ENCODE assay signal across 1 cellular context in genomic region chr14:73428354-73428824, GRCh38.
TF ChIP-seq lines count a peak whose summit lies in the region.

No MANE protein-coding gene starts in this region.

TF ChIP-seq in HepG2, 621 proteins besides CTCF, POLR2A, EP300 and RAD21 (continued from another document and continues in another):
- TF ChIP-seq NR2C2 (CRISPR knock-in tag; IDR thresholded peaks at IDR 0.05; ENCODE audit: borderline replicate concordance): peak; percentile 73
- TF ChIP-seq ZNF737 (CRISPR knock-in tag; IDR thresholded peaks at IDR 0.05; ENCODE audit: borderline replicate concordance): no peak
- 0 out of 2 replicates have a peak, but pooled peaks have one; percentile 9 for TF ChIP-seq FOSL2 (CRISPR knock-in tag; IDR thresholded peaks at IDR 0.05)
- no peak for TF ChIP-seq MYNN (CRISPR knock-in tag; IDR thresholded peaks at IDR 0.05; ENCODE audit: low read depth)
- TF ChIP-seq, protein P1, sequence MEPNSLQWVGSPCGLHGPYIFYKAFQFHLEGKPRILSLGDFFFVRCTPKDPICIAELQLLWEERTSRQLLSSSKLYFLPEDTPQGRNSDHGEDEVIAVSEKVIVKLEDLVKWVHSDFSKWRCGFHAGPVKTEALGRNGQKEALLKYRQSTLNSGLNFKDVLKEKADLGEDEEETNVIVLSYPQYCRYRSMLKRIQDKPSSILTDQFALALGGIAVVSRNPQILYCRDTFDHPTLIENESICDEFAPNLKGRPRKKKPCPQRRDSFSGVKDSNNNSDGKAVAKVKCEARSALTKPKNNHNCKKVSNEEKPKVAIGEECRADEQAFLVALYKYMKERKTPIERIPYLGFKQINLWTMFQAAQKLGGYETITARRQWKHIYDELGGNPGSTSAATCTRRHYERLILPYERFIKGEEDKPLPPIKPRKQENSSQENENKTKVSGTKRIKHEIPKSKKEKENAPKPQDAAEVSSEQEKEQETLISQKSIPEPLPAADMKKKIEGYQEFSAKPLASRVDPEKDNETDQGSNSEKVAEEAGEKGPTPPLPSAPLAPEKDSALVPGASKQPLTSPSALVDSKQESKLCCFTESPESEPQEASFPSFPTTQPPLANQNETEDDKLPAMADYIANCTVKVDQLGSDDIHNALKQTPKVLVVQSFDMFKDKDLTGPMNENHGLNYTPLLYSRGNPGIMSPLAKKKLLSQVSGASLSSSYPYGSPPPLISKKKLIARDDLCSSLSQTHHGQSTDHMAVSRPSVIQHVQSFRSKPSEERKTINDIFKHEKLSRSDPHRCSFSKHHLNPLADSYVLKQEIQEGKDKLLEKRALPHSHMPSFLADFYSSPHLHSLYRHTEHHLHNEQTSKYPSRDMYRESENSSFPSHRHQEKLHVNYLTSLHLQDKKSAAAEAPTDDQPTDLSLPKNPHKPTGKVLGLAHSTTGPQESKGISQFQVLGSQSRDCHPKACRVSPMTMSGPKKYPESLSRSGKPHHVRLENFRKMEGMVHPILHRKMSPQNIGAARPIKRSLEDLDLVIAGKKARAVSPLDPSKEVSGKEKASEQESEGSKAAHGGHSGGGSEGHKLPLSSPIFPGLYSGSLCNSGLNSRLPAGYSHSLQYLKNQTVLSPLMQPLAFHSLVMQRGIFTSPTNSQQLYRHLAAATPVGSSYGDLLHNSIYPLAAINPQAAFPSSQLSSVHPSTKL (CRISPR knock-in tag; IDR thresholded peaks at IDR 0.05): peak; percentile 80
- TF ChIP-seq ZNF75D (CRISPR knock-in tag; IDR thresholded peaks at IDR 0.05; ENCODE audit: borderline replicate concordance): no peak
- peak; percentile 44; the same call in 1 of the 2 replicates for TF ChIP-seq ZSCAN9 (CRISPR knock-in tag; IDR thresholded peaks at IDR 0.05; ENCODE audit: borderline replicate concordance)
- no peak for TF ChIP-seq CCAR2 (optimal IDR thresholded peaks at IDR 0.05; ENCODE audit: low read depth, low read length)
- TF ChIP-seq MIXL1 (CRISPR knock-in tag; IDR thresholded peaks at IDR 0.05): 0 out of 2 replicates have a peak, but pooled peaks have one; percentile 21
- peak; percentile 59; the same call in 1 of the 2 replicates for TF ChIP-seq TBX2 (CRISPR knock-in tag; IDR thresholded peaks at IDR 0.05; ENCODE audit: borderline replicate concordance)
- TF ChIP-seq, protein P2, sequence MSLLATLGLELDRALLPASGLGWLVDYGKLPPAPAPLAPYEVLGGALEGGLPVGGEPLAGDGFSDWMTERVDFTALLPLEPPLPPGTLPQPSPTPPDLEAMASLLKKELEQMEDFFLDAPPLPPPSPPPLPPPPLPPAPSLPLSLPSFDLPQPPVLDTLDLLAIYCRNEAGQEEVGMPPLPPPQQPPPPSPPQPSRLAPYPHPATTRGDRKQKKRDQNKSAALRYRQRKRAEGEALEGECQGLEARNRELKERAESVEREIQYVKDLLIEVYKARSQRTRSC (CRISPR knock-in tag; IDR thresholded peaks at IDR 0.05; ENCODE audit: low read depth): no peak
- 0 out of 2 replicates have a peak, but pooled peaks have one; percentile 21 for TF ChIP-seq ZNF878 (CRISPR knock-in tag; IDR thresholded peaks at IDR 0.05)
- peak; percentile 73; the same call in 1 of the 2 replicates for TF ChIP-seq HNF1A (IDR thresholded peaks at IDR 0.05; ENCODE audit: low read depth)
- TF ChIP-seq HNF1A (CRISPR knock-in tag; IDR thresholded peaks at IDR 0.05; ENCODE audit: borderline replicate concordance): peak; percentile 81; the same call in 1 of the 2 replicates
- 0 out of 2 replicates have a peak, but pooled peaks have one; percentile 12 for TF ChIP-seq GATAD1 (CRISPR knock-in tag; IDR thresholded peaks at IDR 0.05)
- TF ChIP-seq, protein P3, sequence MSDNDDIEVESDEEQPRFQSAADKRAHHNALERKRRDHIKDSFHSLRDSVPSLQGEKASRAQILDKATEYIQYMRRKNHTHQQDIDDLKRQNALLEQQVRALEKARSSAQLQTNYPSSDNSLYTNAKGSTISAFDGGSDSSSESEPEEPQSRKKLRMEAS (IDR thresholded peaks at IDR 0.05): peak; percentile 72
- peak; percentile 27; the same call in 1 of the 2 replicates for TF ChIP-seq YEATS4 (CRISPR knock-in tag; IDR thresholded peaks at IDR 0.05; ENCODE audit: borderline replicate concordance)
- no peak for TF ChIP-seq PLRG1 (conservative IDR thresholded peaks at IDR 0.05)
- TF ChIP-seq ZBTB3 (CRISPR knock-in tag; IDR thresholded peaks at IDR 0.05; ENCODE audit: borderline replicate concordance, low read depth): peak; percentile 81; the same call in 1 of the 2 replicates
- peak; percentile 91 for TF ChIP-seq TEAD3 (CRISPR knock-in tag; optimal IDR thresholded peaks at IDR 0.05; ENCODE audit: borderline replicate concordance)
- TF ChIP-seq NCOA2 (CRISPR knock-in tag; IDR thresholded peaks at IDR 0.05): peak; percentile 31; the same call in 1 of the 2 replicates
- no peak for TF ChIP-seq JUND (CRISPR knock-in tag; IDR thresholded peaks at IDR 0.05)
- TF ChIP-seq NR2F1 (CRISPR knock-in tag; IDR thresholded peaks at IDR 0.05): peak in 1 of 2 experiments; percentile 69; a peak in 2 of 4 replicates
- TF ChIP-seq SOX6 (IDR thresholded peaks at IDR 0.05): no peak
- peak; percentile 37; the same call in 1 of the 2 replicates for TF ChIP-seq SOX6 (CRISPR knock-in tag; IDR thresholded peaks at IDR 0.05)
- TF ChIP-seq, protein P4, sequence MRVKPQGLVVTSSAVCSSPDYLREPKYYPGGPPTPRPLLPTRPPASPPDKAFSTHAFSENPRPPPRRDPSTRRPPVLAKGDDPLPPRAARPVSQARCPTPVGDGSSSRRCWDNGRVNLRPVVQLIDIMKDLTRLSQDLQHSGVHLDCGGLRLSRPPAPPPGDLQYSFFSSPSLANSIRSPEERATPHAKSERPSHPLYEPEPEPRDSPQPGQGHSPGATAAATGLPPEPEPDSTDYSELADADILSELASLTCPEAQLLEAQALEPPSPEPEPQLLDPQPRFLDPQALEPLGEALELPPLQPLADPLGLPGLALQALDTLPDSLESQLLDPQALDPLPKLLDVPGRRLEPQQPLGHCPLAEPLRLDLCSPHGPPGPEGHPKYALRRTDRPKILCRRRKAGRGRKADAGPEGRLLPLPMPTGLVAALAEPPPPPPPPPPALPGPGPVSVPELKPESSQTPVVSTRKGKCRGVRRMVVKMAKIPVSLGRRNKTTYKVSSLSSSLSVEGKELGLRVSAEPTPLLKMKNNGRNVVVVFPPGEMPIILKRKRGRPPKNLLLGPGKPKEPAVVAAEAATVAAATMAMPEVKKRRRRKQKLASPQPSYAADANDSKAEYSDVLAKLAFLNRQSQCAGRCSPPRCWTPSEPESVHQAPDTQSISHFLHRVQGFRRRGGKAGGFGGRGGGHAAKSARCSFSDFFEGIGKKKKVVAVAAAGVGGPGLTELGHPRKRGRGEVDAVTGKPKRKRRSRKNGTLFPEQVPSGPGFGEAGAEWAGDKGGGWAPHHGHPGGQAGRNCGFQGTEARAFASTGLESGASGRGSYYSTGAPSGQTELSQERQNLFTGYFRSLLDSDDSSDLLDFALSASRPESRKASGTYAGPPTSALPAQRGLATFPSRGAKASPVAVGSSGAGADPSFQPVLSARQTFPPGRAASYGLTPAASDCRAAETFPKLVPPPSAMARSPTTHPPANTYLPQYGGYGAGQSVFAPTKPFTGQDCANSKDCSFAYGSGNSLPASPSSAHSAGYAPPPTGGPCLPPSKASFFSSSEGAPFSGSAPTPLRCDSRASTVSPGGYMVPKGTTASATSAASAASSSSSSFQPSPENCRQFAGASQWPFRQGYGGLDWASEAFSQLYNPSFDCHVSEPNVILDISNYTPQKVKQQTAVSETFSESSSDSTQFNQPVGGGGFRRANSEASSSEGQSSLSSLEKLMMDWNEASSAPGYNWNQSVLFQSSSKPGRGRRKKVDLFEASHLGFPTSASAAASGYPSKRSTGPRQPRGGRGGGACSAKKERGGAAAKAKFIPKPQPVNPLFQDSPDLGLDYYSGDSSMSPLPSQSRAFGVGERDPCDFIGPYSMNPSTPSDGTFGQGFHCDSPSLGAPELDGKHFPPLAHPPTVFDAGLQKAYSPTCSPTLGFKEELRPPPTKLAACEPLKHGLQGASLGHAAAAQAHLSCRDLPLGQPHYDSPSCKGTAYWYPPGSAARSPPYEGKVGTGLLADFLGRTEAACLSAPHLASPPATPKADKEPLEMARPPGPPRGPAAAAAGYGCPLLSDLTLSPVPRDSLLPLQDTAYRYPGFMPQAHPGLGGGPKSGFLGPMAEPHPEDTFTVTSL (CRISPR knock-in tag; IDR thresholded peaks at IDR 0.05; ENCODE audit: borderline replicate concordance): peak; percentile 67; the same call in 1 of the 2 replicates
- TF ChIP-seq ZSCAN29 (CRISPR knock-in tag; conservative IDR thresholded peaks at IDR 0.05): no peak
- TF ChIP-seq MED1 (CRISPR knock-in tag; IDR thresholded peaks at IDR 0.05): peak; percentile 75
- TF ChIP-seq NCOR1 (IDR thresholded peaks at IDR 0.05; ENCODE audit: borderline replicate concordance, low read length): peak; percentile 87
- TF ChIP-seq KDM6A (CRISPR knock-in tag; IDR thresholded peaks at IDR 0.05; ENCODE audit: low read depth): no peak
- no peak for TF ChIP-seq PAF1 (CRISPR knock-in tag; IDR thresholded peaks at IDR 0.05)
- 0 out of 2 replicates have a peak, but pooled peaks have one; percentile 16 for TF ChIP-seq ZNF232 (CRISPR knock-in tag; IDR thresholded peaks at IDR 0.05; ENCODE audit: borderline replicate concordance)
- 0 out of 2 replicates have a peak, but pooled peaks have one; percentile 8 for TF ChIP-seq CREB1 (IDR thresholded peaks at IDR 0.05)
- TF ChIP-seq CREB1 (CRISPR knock-in tag; IDR thresholded peaks at IDR 0.05): peak; percentile 52; the same call in 1 of the 2 replicates
- TF ChIP-seq, protein P5, sequence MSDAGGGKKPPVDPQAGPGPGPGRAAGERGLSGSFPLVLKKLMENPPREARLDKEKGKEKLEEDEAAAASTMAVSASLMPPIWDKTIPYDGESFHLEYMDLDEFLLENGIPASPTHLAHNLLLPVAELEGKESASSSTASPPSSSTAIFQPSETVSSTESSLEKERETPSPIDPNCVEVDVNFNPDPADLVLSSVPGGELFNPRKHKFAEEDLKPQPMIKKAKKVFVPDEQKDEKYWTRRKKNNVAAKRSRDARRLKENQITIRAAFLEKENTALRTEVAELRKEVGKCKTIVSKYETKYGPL (CRISPR knock-in tag; IDR thresholded peaks at IDR 0.05): no peak
- TF ChIP-seq HNRNPLL (IDR thresholded peaks at IDR 0.05; ENCODE audit: low read depth, low read length, poor library complexity, severe bottlenecking): no peak
- TF ChIP-seq KMT2B (CRISPR knock-in tag; IDR thresholded peaks at IDR 0.05): peak; percentile 37; the same call in 1 of the 2 replicates
- TF ChIP-seq HNF4G (IDR thresholded peaks at IDR 0.05; ENCODE audit: borderline replicate concordance, low read depth, low read length): peak; percentile 54; the same call in 1 of the 2 replicates
- TF ChIP-seq HNF4G (CRISPR knock-in tag; IDR thresholded peaks at IDR 0.05; ENCODE audit: borderline replicate concordance, low read depth): peak; percentile 59; the same call in 1 of the 2 replicates
- peak; percentile 67; the same call in 1 of the 2 replicates for TF ChIP-seq TBX3 (IDR thresholded peaks at IDR 0.05; ENCODE audit: borderline replicate concordance)
- 0 out of 2 replicates have a peak, but pooled peaks have one; percentile 34 for TF ChIP-seq ZNF124 (CRISPR knock-in tag; IDR thresholded peaks at IDR 0.05)
- TF ChIP-seq SKI (IDR thresholded peaks at IDR 0.05; ENCODE audit: partially characterized antibody): peak; percentile 56
- TF ChIP-seq ZMYM4 (CRISPR knock-in tag; IDR thresholded peaks at IDR 0.05): peak; percentile 61
- TF ChIP-seq HDAC1 (CRISPR knock-in tag; IDR thresholded peaks at IDR 0.05): peak; percentile 62; the same call in 1 of the 2 replicates
- TF ChIP-seq TFE3 (CRISPR knock-in tag; IDR thresholded peaks at IDR 0.05): 0 out of 2 replicates have a peak, but pooled peaks have one; percentile 39
- TF ChIP-seq IRF2 (CRISPR knock-in tag; IDR thresholded peaks at IDR 0.05): 0 out of 2 replicates have a peak, but pooled peaks have one; percentile 25
- TF ChIP-seq ZNF792 (CRISPR knock-in tag; IDR thresholded peaks at IDR 0.05): peak; percentile 40; the same call in 1 of the 2 replicates
- no peak for TF ChIP-seq NFRKB (IDR thresholded peaks at IDR 0.05)
